Comparison of ENCODE assay signal across 8 cellular contexts in the genomic region with DNA sequence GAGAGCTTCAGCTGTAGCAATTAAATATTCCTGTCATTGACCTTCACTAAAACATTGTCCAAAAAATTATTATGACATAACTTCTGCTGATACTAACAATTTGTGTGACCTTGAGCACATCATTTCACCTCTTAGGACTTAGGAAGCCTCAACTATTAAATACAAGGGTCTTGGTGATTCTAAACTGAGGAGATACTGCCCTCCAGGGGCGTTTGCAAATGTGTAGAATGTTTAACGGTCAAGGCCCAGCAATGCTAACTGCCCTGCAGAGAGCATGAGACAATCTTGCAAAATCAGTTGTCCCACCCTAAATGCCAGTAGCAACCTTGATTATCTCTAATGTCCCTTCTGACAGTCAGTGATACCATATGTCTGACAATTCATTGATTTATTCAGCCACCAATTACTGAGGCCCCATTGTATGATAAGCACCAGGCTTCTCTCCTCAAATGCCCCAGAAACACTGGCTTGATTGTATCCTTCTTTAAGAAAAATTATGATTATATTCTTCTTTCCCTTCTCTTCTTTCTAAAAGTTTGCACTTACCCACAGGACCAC.
DNase-seq lines count a peak whose midpoint lies in the region; ATAC-seq and TF ChIP-seq lines count a peak whose summit lies in the region.

No MANE protein-coding gene starts in this region.

- TF ChIP-seq CTCF in chondrocyte (IDR thresholded peaks at IDR 0.05): peak; percentile 87

- H3K4me1 ChIP-seq in neuronal stem cell (ENCODE audit: control insufficient read depth in 2 of 2, insufficient read depth in 1 of 2, low read depth in 1 of 2, low read length in 2 of 2): no peaks in the 10 kb centered on the region

- no peak overlapping the region for H4K91ac ChIP-seq in neuronal stem cell (ENCODE audit: low read depth, low read length, poor library complexity)

- no peaks in the 10 kb centered on the region for H3K79me1 ChIP-seq in neuronal stem cell (ENCODE audit: low read depth, low read length)

- H3K9me3 ChIP-seq in MG63: no peaks in the 10 kb centered on the region
- H3K9me3 ChIP-seq in neuronal stem cell (replicated peaks in 1 of 2; ENCODE audit: control insufficient read depth in 2 of 2, insufficient read depth in 1 of 2, low read depth in 1 of 2, low read length in 2 of 2): peaks cover 4 to 13% of the 10 kb centered on the region in 2 donors

- DNase-seq in MG63: peak; percentile 7
- DNase-seq in chondrocyte (ENCODE audit: low spot score): no peak
- DNase-seq in neuronal stem cell (ENCODE audit: low spot score): peak; percentile 31
- no peak for DNase-seq in LoVo (ENCODE audit: low spot score)
- no peak for DNase-seq in DMS153 treated with DMSO at 0.1 percent for 48 hours (lab: John Stamatoyannopoulos, UW; ENCODE audit: unreplicated experiment)

- H4K8ac ChIP-seq in neuronal stem cell (ENCODE audit: low read depth, low read length): no peak overlapping the region

- no peaks in the 10 kb centered on the region for H3K27me3 Mint-ChIP-seq in chondrocyte (ENCODE audit: low read depth)

- no peak overlapping the region for H3K4ac ChIP-seq in neuronal stem cell (ENCODE audit: low read length)

- H2BK120ac ChIP-seq in neuronal stem cell (ENCODE audit: low read depth, low read length): no peak overlapping the region

- no peak overlapping the region for H3K4me3 ChIP-seq in MG63
- no peak overlapping the region for H3K4me3 ChIP-seq in neuronal stem cell (ENCODE audit: low read length in 2 of 2)

- no peak overlapping the region for H3K18ac ChIP-seq in neuronal stem cell (ENCODE audit: low read length)

- H3K9ac ChIP-seq in neuronal stem cell (ENCODE audit: low read depth, low read length, poor library complexity): no peak overlapping the region

- H2BK12ac ChIP-seq in neuronal stem cell (ENCODE audit: low read length): no peak overlapping the region

- H2AK5ac ChIP-seq in neuronal stem cell (ENCODE audit: low read depth, low read length): no peak overlapping the region

- no peak overlapping the region for H2BK5ac ChIP-seq in neuronal stem cell (ENCODE audit: low read length)

- no CpG with 5 or more reads among the region's 2 CpGs for WGBS in neuronal stem cell (ENCODE audit: extremely low coverage in 2 of 2, insufficient read length in 2 of 2, insufficient replicate concordance in 1 of 2), 2 donors

- H3K4me1 Mint-ChIP-seq in chondrocyte (ENCODE audit: low read depth): no peaks in the 10 kb centered on the region

- H3K27me3 ChIP-seq in MG63 (peaks cover 2% of the 10 kb centered on the region; the same call in 1 of the 2 replicates), neuronal stem cell (ENCODE audit: control insufficient read depth in 3 of 3, insufficient read depth in 3 of 3, low read depth in 1 of 3, low read length in 3 of 3) (no peaks in the 10 kb centered on the region)

- no peaks in the 10 kb centered on the region for H3K36me3 ChIP-seq in MG63
- peaks cover 0 to 16% of the 10 kb centered on the region in 2 donors for H3K36me3 ChIP-seq in neuronal stem cell (replicated peaks in 1 of 2; ENCODE audit: control insufficient read depth in 2 of 2, insufficient read depth in 2 of 2, low read length in 2 of 2)

- no peak overlapping the region for H3K4me2 ChIP-seq in neuronal stem cell (ENCODE audit: insufficient read depth, low read length, poor library complexity, severe bottlenecking)

- peak; percentile 61 for ATAC-seq in GM18868 (IDR thresholded peaks at IDR 0.05; ENCODE audit: unreplicated experiment)
- ATAC-seq in HG02885 (IDR thresholded peaks at IDR 0.05; ENCODE audit: poor library complexity, unreplicated experiment): no peak
- ATAC-seq in HG02798 (IDR thresholded peaks at IDR 0.05; ENCODE audit: poor library complexity, unreplicated experiment): no peak

- no peak overlapping the region for H3K4me3 Mint-ChIP-seq in chondrocyte (ENCODE audit: unreplicated experiment)

- no peak overlapping the region for H3K27ac Mint-ChIP-seq in chondrocyte (ENCODE audit: unreplicated experiment)

- no peak overlapping the region for H2AFZ ChIP-seq in neuronal stem cell (ENCODE audit: low read length)

- H3K14ac ChIP-seq in neuronal stem cell (ENCODE audit: low read length): no peak overlapping the region

- H2BK15ac ChIP-seq in neuronal stem cell (ENCODE audit: low read length): no peak overlapping the region

- H3K23ac ChIP-seq in neuronal stem cell (ENCODE audit: low read depth, low read length, poor library complexity): no peak overlapping the region

- H3K27ac ChIP-seq in neuronal stem cell (replicated peaks; ENCODE audit: low read length): no peak overlapping the region

- no peaks in the 10 kb centered on the region for H3K36me3 Mint-ChIP-seq in chondrocyte (ENCODE audit: low read depth)

- peaks cover 5% of the 10 kb centered on the region for H3K9me3 Mint-ChIP-seq in chondrocyte (ENCODE audit: low read depth)

Comparison
In these comparisons a context has a peak if more than half of its experiments do, and no peak if none do; other contexts are left out.
1. DNase-seq: peak in MG63 (single experiment) and neuronal stem cell (single experiment); none in chondrocyte (single experiment), LoVo (single experiment) and DMS153 treated with DMSO at 0.1 percent for 48 hours (single experiment).